Comparison of ENCODE assay signal across 15 cellular contexts in the genomic region with DNA sequence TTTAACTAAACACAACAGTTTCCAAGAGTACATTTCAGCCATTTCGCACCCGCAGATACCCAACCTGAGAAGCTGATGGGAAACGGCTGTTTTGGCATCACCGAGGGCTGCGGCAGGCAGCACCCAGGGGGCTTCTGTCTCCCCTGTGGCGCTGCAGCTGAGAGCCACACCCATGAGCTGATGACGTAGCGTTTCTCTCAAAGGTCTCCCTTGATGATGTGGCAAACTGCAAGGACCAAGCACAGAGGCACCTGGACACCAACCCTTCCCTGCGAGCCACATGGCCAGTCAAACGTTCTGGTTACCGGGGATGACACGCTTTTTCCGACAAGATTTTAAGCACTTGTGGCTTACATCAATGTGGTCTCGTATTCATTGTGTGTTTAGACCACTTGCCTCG.
DNase-seq lines count a peak whose midpoint lies in the region; ATAC-seq, FAIRE-seq and TF ChIP-seq lines count a peak whose summit lies in the region.
"Had no signal": no experiment of that assay in that cellular context is flagged by ENCODE, and none has a peak within 500 bp of the region (broad histone marks: within the 10 kb centered on the region; RNA-seq: fewer than 3 reads in every experiment).

No MANE protein-coding gene starts in this region.

- no peaks in the 10 kb centered on the region for H3K9me2 ChIP-seq in GM23338 (ENCODE audit: insufficient read depth)

- in situ Hi-C loops in K562 (cut with MboI), result no loop called here

- H3K9me3 ChIP-seq in K562 (replicated peaks; ENCODE audit: control insufficient read depth, insufficient read depth, low read depth, low read length) (no peaks in the 10 kb centered on the region), tibial artery (no peaks in the 10 kb centered on the region)
- H3K9me3 ChIP-seq: BLaER1 treated with 17β-estradiol and CSF1 and Interleukin-3, amounts not matched to agents 10 nM and 100 nM; HAP-1 had no signal

- H2AFZ ChIP-seq in GM23338 (0 out of 2 replicates have a peak overlapping the region, but pooled peaks have one; percentile 28), K562 (ENCODE audit: low read depth, low read length) (no peak overlapping the region)

- TF ChIP-seq CTCF in GM23338 (conservative IDR thresholded peaks at IDR 0.05; ENCODE audit: low read depth in 2 of 2) (no peak), K562 (IDR thresholded peaks at IDR 0.05 in 2 of 3, conservative IDR thresholded peaks at IDR 0.05 in 1 of 3; ENCODE audit: insufficient read depth in 2 of 3, low read depth in 1 of 3, low read length in 3 of 3) (no peak), tibial artery (IDR thresholded peaks at IDR 0.05) (no peak), chondrocyte (IDR thresholded peaks at IDR 0.05) (no peak)

- H3K36me3 Mint-ChIP-seq in GM23338 (ENCODE audit: low read depth) (no peaks in the 10 kb centered on the region), chondrocyte (ENCODE audit: low read depth) (peaks cover 8% of the 10 kb centered on the region)
- H3K36me3 Mint-ChIP-seq: CD4-positive, CD25-positive, alpha-beta regulatory T cell had no signal

- intact Hi-C loops in K562 (cut with micrococcal nuclease), result no loop called here
- intact Hi-C loops in tibial artery (cut with DNase I; ENCODE audit: low total_unique reads), result loop anchor here (10.0 kb wide), 1 partner anchor 54 kb away; no protein-coding TSS in a partner anchor

- H3K79me2 ChIP-seq in GM23338 (replicated peaks; ENCODE audit: insufficient read depth), result no peaks in the 10 kb centered on the region
- no peaks in the 10 kb centered on the region for H3K79me2 ChIP-seq in K562 (ENCODE audit: control insufficient read depth, insufficient read depth, low read length)

- H3K27ac Mint-ChIP-seq in GM23338 (no peak overlapping the region), chondrocyte (ENCODE audit: unreplicated experiment) (no peak overlapping the region)
- H3K27ac Mint-ChIP-seq: CD4-positive, CD25-positive, alpha-beta regulatory T cell had no signal

- H3K4me3 ChIP-seq in GM23338 (no peak overlapping the region), K562 (no peak overlapping the region), tibial artery (peak overlapping the region; percentile 15 to 24)
- H3K4me3 ChIP-seq: BLaER1 treated with 17β-estradiol and CSF1 and Interleukin-3, amounts not matched to agents 10 nM and 100 nM; HAP-1 had no signal

- no peak overlapping the region for H3K9ac ChIP-seq in K562 (ENCODE audit: insufficient read depth in 1 of 2, low read depth in 2 of 2, low read length in 2 of 2)
- H3K9ac ChIP-seq: BLaER1 treated with 17β-estradiol and CSF1 and Interleukin-3, amounts not matched to agents 10 nM and 100 nM had no signal

- BruUV-seq in K562 (replicated peaks; lab: Mats Ljungman, UMichigan), result no TSS peak

- H3K27me3 Mint-ChIP-seq in GM23338 (ENCODE audit: insufficient read depth, low read depth, poor library complexity) (no peaks in the 10 kb centered on the region), chondrocyte (ENCODE audit: low read depth) (no peaks in the 10 kb centered on the region)

- CTCF ChIA-PET in K562 (lab: Yijun Ruan, JAX; ENCODE audit: low intra/inter-chr PET ratio), result no interaction called here

- H3K4me1 ChIP-seq in GM23338 (ENCODE audit: insufficient read depth) (0 out of 2 replicates have a peak, but pooled peaks cover 2% of the 10 kb centered on the region), K562 (replicated peaks in 1 of 2; ENCODE audit: control insufficient read depth in 2 of 2, insufficient read depth in 2 of 2, low read length in 2 of 2) (peaks cover 0 to 2% of the 10 kb centered on the region in 2 experiments; a peak in 2 of 5 replicates), tibial artery (peaks cover 0 to 73% (median 22%) of the 10 kb centered on the region in 4 donors)
- H3K4me1 ChIP-seq: BLaER1 treated with 17β-estradiol and CSF1 and Interleukin-3, amounts not matched to agents 10 nM and 100 nM; HAP-1 had no signal

- H3K27me3 ChIP-seq in GM23338 (ENCODE audit: insufficient read depth), result no peaks in the 10 kb centered on the region
- peaks cover 41 to 42% of the 10 kb centered on the region in 2 experiments for H3K27me3 ChIP-seq in K562 (ENCODE audit: control insufficient read depth in 2 of 2, insufficient read depth in 2 of 2, low read length in 2 of 2)
- H3K27me3 ChIP-seq in tibial artery, result no peaks in the 10 kb centered on the region

- no peaks in the 10 kb centered on the region for H3K9me3 Mint-ChIP-seq in GM23338
- no peaks in the 10 kb centered on the region for H3K9me3 Mint-ChIP-seq in chondrocyte (ENCODE audit: low read depth)

- peak; percentile 16 for DNase-seq in NCI-H748 (lab: John Stamatoyannopoulos, UW; ENCODE audit: unreplicated experiment)
- DNase-seq in NCI-H748 treated with DMSO at 0.1 percent for 48 hours (lab: John Stamatoyannopoulos, UW), result no peak
- no peak for DNase-seq in GM23338 (ENCODE audit: low spot score)
- peak in 2 of 4 experiments; percentile 8 to 15 for DNase-seq in K562 (ENCODE audit: extremely low read depth in 1 of 4, low spot score in 3 of 4)
- DNase-seq in tibial artery, result no peak
- no peak for DNase-seq in chondrocyte (ENCODE audit: low spot score)
- DNase-seq: ACHN; CD4-positive, CD25-positive, alpha-beta regulatory T cell; DMS53; GF-D8; GOT3 had no signal

- H3K4me1 Mint-ChIP-seq in GM23338 (peaks cover 18% of the 10 kb centered on the region; the same call in 2 of the 3 replicates), chondrocyte (ENCODE audit: low read depth) (peaks cover 57% of the 10 kb centered on the region)
- H3K4me1 Mint-ChIP-seq: CD4-positive, CD25-positive, alpha-beta regulatory T cell had no signal

- ATAC-seq in GM23338, result no peak
- peak; percentile 53; the same call in 2 of the 3 replicates for ATAC-seq in K562
- ATAC-seq in GM19467 (IDR thresholded peaks at IDR 0.05; ENCODE audit: unreplicated experiment), result no peak

- no peak for TF ChIP-seq RAD21 in K562 (CRISPR knock-in tag; conservative IDR thresholded peaks at IDR 0.05 in 1 of 2, IDR thresholded peaks at IDR 0.05 in 1 of 2)

- H3K4me2 ChIP-seq in GM23338 (no peak overlapping the region), K562 (ENCODE audit: insufficient read depth, low read length) (0 out of 2 replicates have a peak overlapping the region, but pooled peaks have one; percentile 3)
- H3K4me2 ChIP-seq: BLaER1 treated with 17β-estradiol and CSF1 and Interleukin-3, amounts not matched to agents 10 nM and 100 nM had no signal

- no peaks in the 10 kb centered on the region for H3K9me1 ChIP-seq in K562 (ENCODE audit: control insufficient read depth, insufficient read depth, low read length)

- H3K27ac ChIP-seq in GM23338 (ENCODE audit: low read depth) (no peak overlapping the region), K562 (ENCODE audit: extremely low read depth, low read depth, low read length) (no peak overlapping the region), tibial artery (peak overlapping the region; percentile 52 to 65)
- H3K27ac ChIP-seq: BLaER1 treated with 17β-estradiol and CSF1 and Interleukin-3, amounts not matched to agents 10 nM and 100 nM had no signal

- 1% methylated on average over 15 of the region's 15 CpGs for WGBS in K562 (ENCODE audit: insufficient coverage, low coverage, missing lambda C conversion rate)

- TF ChIP-seq POLR2A in K562 (conservative IDR thresholded peaks at IDR 0.05), result no peak

- no peaks in the 10 kb centered on the region for H3F3A ChIP-seq in GM23338 (replicated peaks; ENCODE audit: low read depth)

- no peak for TF ChIP-seq EP300 in K562 (IDR thresholded peaks at IDR 0.05; ENCODE audit: low read length)

- H4K20me1 ChIP-seq in GM23338 (replicated peaks; ENCODE audit: insufficient read depth) (no peaks in the 10 kb centered on the region), K562 (replicated peaks; ENCODE audit: control insufficient read depth, insufficient read depth, low read length) (no peaks in the 10 kb centered on the region; the same call in 1 of the 2 replicates)
- H4K20me1 ChIP-seq: BLaER1 treated with 17β-estradiol and CSF1 and Interleukin-3, amounts not matched to agents 10 nM and 100 nM had no signal

- H3K4me3 Mint-ChIP-seq in GM23338, result no peak overlapping the region
- no peak overlapping the region for H3K4me3 Mint-ChIP-seq in chondrocyte (ENCODE audit: unreplicated experiment)
- H3K4me3 Mint-ChIP-seq: CD4-positive, CD25-positive, alpha-beta regulatory T cell had no signal

- POLR2A ChIA-PET in K562 (lab: Yijun Ruan, JAX), result interaction anchor here (1.0 kb wide), 1 partner anchor 12 kb away, joined by 3 read pairs; no protein-coding TSS in a partner anchor

- FAIRE-seq in K562 (lab: Jason Lieb, UNC), result peak; percentile 42
- FAIRE-seq: HTR-8/SVneo had no signal

- H3K36me3 ChIP-seq in GM23338 (ENCODE audit: insufficient read depth), result no peaks in the 10 kb centered on the region
- no peaks in the 10 kb centered on the region for H3K36me3 ChIP-seq in K562 (ENCODE audit: control insufficient read depth, insufficient read depth, low read length)
- H3K36me3 ChIP-seq in tibial artery, result no peaks in the 10 kb centered on the region
- H3K36me3 ChIP-seq: BLaER1 treated with 17β-estradiol and CSF1 and Interleukin-3, amounts not matched to agents 10 nM and 100 nM; HAP-1 had no signal

TF ChIP-seq in GM23338, 12 proteins besides CTCF, POLR2A, EP300 and RAD21:
- TF ChIP-seq NANOG (IDR thresholded peaks at IDR 0.05; ENCODE audit: borderline replicate concordance) (no peak), JUNB (IDR thresholded peaks at IDR 0.05; ENCODE audit: unreplicated experiment) (no peak)
TF ChIP-seq in GM23338: peak in this region for 0.

TF ChIP-seq in K562, 482 proteins besides CTCF, POLR2A, EP300 and RAD21 (continues in another document):
- TF ChIP-seq NFYB (IDR thresholded peaks at IDR 0.05; ENCODE audit: extremely low read depth, insufficient read length), result no peak

Comparison
In these comparisons a context has a peak if more than half of its experiments do, and no peak if none do; other contexts are left out.
1. H3K27ac ChIP-seq: peak in tibial artery (2 of 2); none in GM23338 (single experiment) and K562 (single experiment).
2. H3K4me3 ChIP-seq: peak in tibial artery (2 of 2); none in GM23338 (single experiment) and K562 (single experiment).